Comparison of ENCODE assay signal across 17 cellular contexts in genomic region chr3:14691239-14691638, GRCh38. TPM values are rescaled to one million over a fixed set of nuclear protein-coding genes. Genes with fewer than 3 reads are reported as not detected.
DNase-seq lines count a peak whose midpoint lies in the region; ATAC-seq and TF ChIP-seq lines count a peak whose summit lies in the region.
"Had no signal": no experiment of that assay in that cellular context is flagged by ENCODE, and none has a peak within 500 bp of the region (broad histone marks: within the 10 kb centered on the region; RNA-seq: fewer than 3 reads in every experiment).

No MANE protein-coding gene starts in this region.

- no peaks in the 10 kb centered on the region for H3K4me1 ChIP-seq in psoas muscle
- H3K4me1 ChIP-seq: tibial artery had no signal

- peaks cover 9% of the 10 kb centered on the region for H3K9me3 ChIP-seq in psoas muscle

- H3K36me3 ChIP-seq in psoas muscle (ENCODE audit: insufficient read depth in 1 of 2, low read depth in 1 of 2): no peaks in the 10 kb centered on the region
- H3K36me3 ChIP-seq: tibial artery had no signal

- H3K27me3 ChIP-seq in psoas muscle (ENCODE audit: insufficient read depth in 3 of 3, low read length in 2 of 3): no peaks in the 10 kb centered on the region
- H3K27me3 ChIP-seq: tibial artery had no signal

- ATAC-seq in GM19023 (IDR thresholded peaks at IDR 0.05; ENCODE audit: unreplicated experiment) (peak; percentile 45), HG02885 (IDR thresholded peaks at IDR 0.05; ENCODE audit: poor library complexity, unreplicated experiment) (peak; percentile 40), psoas muscle (no peak)

- DNase-seq in AML-193 (lab: John Stamatoyannopoulos, UW) (peak; percentile 49 to 70), NB4 (ENCODE audit: low read depth) (peak; percentile 15), foreskin melanocyte (no peak), KG1 (lab: John Stamatoyannopoulos, UW) (no peak), psoas muscle (no peak), DMS79 (lab: John Stamatoyannopoulos, UW) (no peak)
- DNase-seq: 8988T, anterior cingulate cortex, DMS 273 treated with DMSO at 0.1 percent for 48 hours, endodermal cell, NCI-H1092, NCI-H82, T-helper 2 cell, tibial artery had no signal

- TF ChIP-seq CTCF in NB4 (IDR thresholded peaks at IDR 0.05; ENCODE audit: low read depth, low read length) (no peak), psoas muscle (IDR thresholded peaks at IDR 0.05) (no peak)

- intact Hi-C loops in psoas muscle (cut with DNase I): no loop called here

- no peak overlapping the region for H3K27ac ChIP-seq in psoas muscle
- H3K27ac ChIP-seq: hepatocyte, tibial artery had no signal

- 75 to 83% (median 81%) methylated on average over 4 of the region's 4 CpGs for WGBS in psoas muscle, 3 donors

- H3K4me3 ChIP-seq in NB4 (ENCODE audit: low read depth, low read length) (no peak overlapping the region), psoas muscle (no peak overlapping the region)
- H3K4me3 ChIP-seq: hepatocyte, tibial artery had no signal

- no peak for TF ChIP-seq POLR2A in NB4 (IDR thresholded peaks at IDR 0.05; ENCODE audit: extremely low read depth, insufficient read length)

RNA-seq across cellular contexts. Expression of gene C3orf20, which starts 16.3 kb away (rescaled TPM):
- total RNA-seq in psoas muscle: under 1 TPM in 3 of 4 donors, not detected in 1; 0.06 to 0.38 (median 0.10) TPM
- polyA plus RNA-seq in psoas muscle: under 1 TPM in 2 of 3 donors, not detected in 1; 0.01 to 0.09 TPM
- total RNA-seq: endodermal cell had no signal
- polyA plus RNA-seq: hepatocyte had no signal

RNA-seq across cellular contexts. Expression of gene CCDC174, which starts 39.7 kb away (rescaled TPM):
- total RNA-seq in psoas muscle: 10 to 100 TPM; 11.6 to 24.1 (median 13.4) TPM
- polyA plus RNA-seq in psoas muscle: 10 to 100 TPM; 10.6 to 22.6 (median 18.9) TPM

Comparison
In these comparisons a context has a peak if more than half of its experiments do, and no peak if none do; other contexts are left out.
1. DNase-seq: peak in AML-193 (2 of 2) and NB4 (single experiment); none in foreskin melanocyte (single experiment), KG1 (single experiment), psoas muscle (0 of 2) and DMS79 (single experiment).
2. ATAC-seq: peak in GM19023 (single experiment) and HG02885 (single experiment); none in psoas muscle (0 of 4).